12 cellular contexts compared by ENCODE assay signal in the genomic region with DNA sequence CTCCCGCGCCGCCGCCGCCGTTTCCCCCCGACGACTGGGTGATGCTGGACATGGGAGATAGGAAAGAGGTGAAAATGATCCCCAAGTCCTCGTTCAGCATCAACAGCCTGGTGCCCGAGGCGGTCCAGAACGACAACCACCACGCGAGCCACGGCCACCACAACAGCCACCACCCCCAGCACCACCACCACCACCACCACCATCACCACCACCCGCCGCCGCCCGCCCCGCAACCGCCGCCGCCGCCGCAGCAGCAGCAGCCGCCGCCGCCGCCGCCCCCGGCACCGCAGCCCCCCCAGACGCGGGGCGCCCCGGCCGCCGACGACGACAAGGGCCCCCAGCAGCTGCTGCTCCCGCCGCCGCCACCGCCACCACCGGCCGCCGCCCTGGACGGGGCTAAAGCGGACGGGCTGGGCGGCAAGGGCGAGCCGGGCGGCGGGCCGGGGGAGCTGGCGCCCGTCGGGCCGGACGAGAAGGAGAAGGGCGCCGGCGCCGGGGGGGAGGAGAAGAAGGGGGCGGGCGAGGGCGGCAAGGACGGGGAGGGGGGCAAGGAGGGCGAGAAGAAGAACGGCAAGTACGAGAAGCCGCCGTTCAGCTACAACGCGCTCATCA. TPM values are rescaled to one million over a fixed set of nuclear protein-coding genes. Genes with fewer than 3 reads are reported as not detected.
A peak's percentile ranks its signal among the peaks of the same experiment; 100 is the strongest.
DNase-seq lines count a peak whose midpoint lies in the region; ATAC-seq, FAIRE-seq and TF ChIP-seq lines count a peak whose summit lies in the region.
"Had no signal": no experiment of that assay in that cellular context is flagged by ENCODE, and none has a peak within 500 bp of the region (broad histone marks: within the 10 kb centered on the region; RNA-seq: fewer than 3 reads in every experiment).

No MANE protein-coding gene starts in this region.

- peak overlapping the region; percentile 45 for H3K4me3 Mint-ChIP-seq in activated CD8-positive, alpha-beta T cell treated with anti-CD3 and anti-CD28 coated beads, Interleukin-2, amount 10 ng/mL, durations not matched to agents 7 days and 5 days
- no peak overlapping the region for H3K4me3 Mint-ChIP-seq in activated CD8-positive, alpha-beta T cell treated with anti-CD3 and anti-CD28 coated beads for 36 hours

- TF ChIP-seq EP300 in gastroesophageal sphincter (IDR thresholded peaks at IDR 0.05), result no peak
- no peak for TF ChIP-seq EP300 in HepG2 (IDR thresholded peaks at IDR 0.05; ENCODE audit: low read depth in 2 of 2, low read length in 2 of 2)
- no peak for TF ChIP-seq EP300 in HepG2 (CRISPR knock-in tag; IDR thresholded peaks at IDR 0.05; ENCODE audit: borderline replicate concordance)

- in situ Hi-C loops in HepG2 (cut with HindIII; ENCODE audit: extremely low pct_ligation_motif_present, low pct_unique_long_range_greater_than_20kb), result no loop called here

- H3K9me3 ChIP-seq in gastroesophageal sphincter (peaks cover 0 to 11% (median 0%) of the 10 kb centered on the region in 3 donors), skeletal muscle satellite cell (replicated peaks; ENCODE audit: low read length) (peaks cover 9% of the 10 kb centered on the region), HepG2 (ENCODE audit: low read length) (peaks cover 9% of the 10 kb centered on the region)
- H3K9me3 ChIP-seq: mucosa of descending colon had no signal

- TF ChIP-seq POLR2A in gastroesophageal sphincter (IDR thresholded peaks at IDR 0.05), result no peak
- no peak for TF ChIP-seq POLR2A in HepG2 (IDR thresholded peaks at IDR 0.05; ENCODE audit: insufficient read depth in 1 of 2, low read depth in 2 of 2, low read length in 2 of 2)

- H4K20me1 ChIP-seq in HepG2 (ENCODE audit: insufficient read depth, low read length), result no peaks in the 10 kb centered on the region

- 0% methylated on average over 11 of the region's 76 CpGs; no CpG with 5 or more reads in 1 of the 2 donors for WGBS in gastroesophageal sphincter (ENCODE audit: low coverage in 1 of 2), 2 donors
- 88% methylated on average over 76 of the region's 76 CpGs for WGBS in HepG2 (ENCODE audit: low lambda C conversion rate)

- CTCF ChIA-PET in activated CD8-positive, alpha-beta T cell treated with anti-CD3 and anti-CD28 coated beads, Interleukin-2, amount 10 ng/mL, durations not matched to agents 7 days and 5 days (lab: Charles Lee), result no interaction called here
- CTCF ChIA-PET in activated CD8-positive, alpha-beta T cell treated with anti-CD3 and anti-CD28 coated beads for 36 hours (lab: Charles Lee), result interaction anchor here (1.0 kb wide), 1 partner anchor 13 kb away, joined by 3 read pairs; no protein-coding TSS in a partner anchor
- CTCF ChIA-PET in HepG2 (lab: Yijun Ruan, JAX; ENCODE audit: low intra/inter-chr PET ratio, low total read pairs), result no interaction called here

- no peak for TF ChIP-seq CTCF in activated CD8-positive, alpha-beta T cell treated with anti-CD3 and anti-CD28 coated beads for 36 hours (IDR thresholded peaks at IDR 0.05)
- no peak for TF ChIP-seq CTCF in gastroesophageal sphincter (IDR thresholded peaks at IDR 0.05)
- no peak for TF ChIP-seq CTCF in HepG2 (CRISPR knock-in tag; IDR thresholded peaks at IDR 0.05)

- H3K9me3 Mint-ChIP-seq in activated CD8-positive, alpha-beta T cell treated with anti-CD3 and anti-CD28 coated beads, Interleukin-2, amount 10 ng/mL, durations not matched to agents 7 days and 5 days (ENCODE audit: insufficient read depth), result no peaks in the 10 kb centered on the region
- peaks cover 2% of the 10 kb centered on the region for H3K9me3 Mint-ChIP-seq in activated CD8-positive, alpha-beta T cell treated with anti-CD3 and anti-CD28 coated beads for 36 hours

- peak overlapping the region; percentile 16 to 50 for H3K4me3 ChIP-seq in gastroesophageal sphincter
- H3K4me3 ChIP-seq in skeletal muscle satellite cell (ENCODE audit: low read length), result peak overlapping the region; percentile 38
- no peak overlapping the region for H3K4me3 ChIP-seq in HepG2 (replicated peaks in 1 of 3; ENCODE audit: insufficient read depth in 1 of 3, low read depth in 2 of 3, low read length in 3 of 3)
- H3K4me3 ChIP-seq: mucosa of descending colon had no signal

- H3K9ac ChIP-seq in skeletal muscle satellite cell (ENCODE audit: low read depth, low read length) (no peak overlapping the region), HepG2 (ENCODE audit: insufficient read depth, low read depth, low read length) (no peak overlapping the region)

- H3K4me1 Mint-ChIP-seq in activated CD8-positive, alpha-beta T cell treated with anti-CD3 and anti-CD28 coated beads, Interleukin-2, amount 10 ng/mL, durations not matched to agents 7 days and 5 days (ENCODE audit: low read depth), result peaks cover 3% of the 10 kb centered on the region
- H3K4me1 Mint-ChIP-seq in activated CD8-positive, alpha-beta T cell treated with anti-CD3 and anti-CD28 coated beads for 36 hours (ENCODE audit: low read depth), result peaks cover 7% of the 10 kb centered on the region

- FAIRE-seq in HepG2 (lab: Jason Lieb, UNC), result no peak
- FAIRE-seq: endometrium had no signal

- H3K27me3 ChIP-seq in gastroesophageal sphincter (peaks cover 99% of the 10 kb centered on the region), skeletal muscle satellite cell (ENCODE audit: control insufficient read depth, insufficient read depth, low read length) (peaks cover 83% of the 10 kb centered on the region), HepG2 (ENCODE audit: control insufficient read depth in 1 of 2, insufficient read depth in 2 of 2, low read length in 2 of 2) (peaks cover 0 to 13% of the 10 kb centered on the region in 2 experiments; a peak in 1 of 5 replicates)

- H3K4me1 ChIP-seq in gastroesophageal sphincter (peaks cover 0 to 30% (median 7%) of the 10 kb centered on the region in 3 donors), skeletal muscle satellite cell (ENCODE audit: control insufficient read depth, insufficient read depth, low read length) (peaks cover 8% of the 10 kb centered on the region), HepG2 (ENCODE audit: insufficient read depth, low read length) (no peaks in the 10 kb centered on the region)

- H3K27me3 Mint-ChIP-seq in activated CD8-positive, alpha-beta T cell treated with anti-CD3 and anti-CD28 coated beads, Interleukin-2, amount 10 ng/mL, durations not matched to agents 7 days and 5 days (ENCODE audit: low read depth), result peaks cover 47% of the 10 kb centered on the region
- H3K27me3 Mint-ChIP-seq in activated CD8-positive, alpha-beta T cell treated with anti-CD3 and anti-CD28 coated beads for 36 hours, result peaks cover 48% of the 10 kb centered on the region

- peak overlapping the region; percentile 61 for H3K27ac Mint-ChIP-seq in activated CD8-positive, alpha-beta T cell treated with anti-CD3 and anti-CD28 coated beads, Interleukin-2, amount 10 ng/mL, durations not matched to agents 7 days and 5 days
- H3K27ac Mint-ChIP-seq in activated CD8-positive, alpha-beta T cell treated with anti-CD3 and anti-CD28 coated beads for 36 hours, result no peak overlapping the region

- H3K79me2 ChIP-seq in HepG2 (ENCODE audit: insufficient read depth, low read length), result no peaks in the 10 kb centered on the region

- H3K36me3 ChIP-seq in gastroesophageal sphincter, result no peaks in the 10 kb centered on the region
- no peaks in the 10 kb centered on the region for H3K36me3 ChIP-seq in skeletal muscle satellite cell (ENCODE audit: insufficient read depth, low read length)
- H3K36me3 ChIP-seq in HepG2 (replicated peaks in 1 of 2; ENCODE audit: control insufficient read depth in 1 of 2, insufficient read depth in 2 of 2, low read length in 2 of 2), result no peaks in the 10 kb centered on the region

- no peak for TF ChIP-seq RAD21 in HepG2 (CRISPR knock-in tag; IDR thresholded peaks at IDR 0.05)

- BruUV-seq in HepG2 (replicated peaks; lab: Mats Ljungman, UMichigan), result no TSS peak

- H2AFZ ChIP-seq in HepG2 (ENCODE audit: low read length), result no peak overlapping the region

- H3K4me2 ChIP-seq in skeletal muscle satellite cell (ENCODE audit: low read length) (peak overlapping the region; percentile 60), HepG2 (ENCODE audit: low read depth, low read length) (no peak overlapping the region)

- H3K36me3 Mint-ChIP-seq in activated CD8-positive, alpha-beta T cell treated with anti-CD3 and anti-CD28 coated beads, Interleukin-2, amount 10 ng/mL, durations not matched to agents 7 days and 5 days (ENCODE audit: low read depth), result peaks cover 18% of the 10 kb centered on the region
- peaks cover 12% of the 10 kb centered on the region for H3K36me3 Mint-ChIP-seq in activated CD8-positive, alpha-beta T cell treated with anti-CD3 and anti-CD28 coated beads for 36 hours (ENCODE audit: low read depth)

- intact Hi-C loops in activated CD8-positive, alpha-beta T cell treated with anti-CD3 and anti-CD28 coated beads for 36 hours (cut with micrococcal nuclease), result no loop called here
- intact Hi-C loops in HepG2 (cut with micrococcal nuclease; ENCODE audit: unreplicated experiment), result no loop called here

- POLR2A ChIA-PET in activated CD8-positive, alpha-beta T cell treated with anti-CD3 and anti-CD28 coated beads, Interleukin-2, amount 10 ng/mL, durations not matched to agents 7 days and 5 days (lab: Charles Lee), result no interaction called here
- POLR2A ChIA-PET in activated CD8-positive, alpha-beta T cell treated with anti-CD3 and anti-CD28 coated beads for 36 hours (lab: Charles Lee), result no interaction called here
- POLR2A ChIA-PET in HepG2 (lab: Yijun Ruan, JAX), result no interaction called here

- no peak for ATAC-seq in activated CD8-positive, alpha-beta T cell treated with anti-CD3 and anti-CD28 coated beads, Interleukin-2, amount 10 ng/mL, durations not matched to agents 7 days and 5 days
- no peak for ATAC-seq in activated CD8-positive, alpha-beta T cell treated with anti-CD3 and anti-CD28 coated beads for 36 hours
- ATAC-seq in gastroesophageal sphincter (no peak), HG02970 (IDR thresholded peaks at IDR 0.05; ENCODE audit: low FRiP score, unreplicated experiment) (no peak), HepG2 (no peak)

- no peak for DNase-seq in activated CD8-positive, alpha-beta T cell treated with anti-CD3 and anti-CD28 coated beads, Interleukin-2, amount 10 ng/mL, durations not matched to agents 7 days and 5 days
- DNase-seq in activated CD8-positive, alpha-beta T cell treated with anti-CD3 and anti-CD28 coated beads for 36 hours, result no peak
- DNase-seq in NCI-H774 (lab: John Stamatoyannopoulos, UW), result peak; percentile 47
- DNase-seq in NCI-H146 treated with DMSO at 0.1 percent for 48 hours (lab: John Stamatoyannopoulos, UW; ENCODE audit: unreplicated experiment), result no peak
- DNase-seq in HepG2 (ENCODE audit: low spot score), result no peak
- DNase-seq: mucosa of descending colon had no signal

- H3K27ac ChIP-seq in gastroesophageal sphincter (peak overlapping the region in 3 of 4 donors; percentile 38 to 78 (median 43)), HepG2 (ENCODE audit: extremely low read length, insufficient read depth, low read length) (no peak overlapping the region)
- H3K27ac ChIP-seq: HL-60 had no signal

RNA-seq across cellular contexts. Expression of gene FOXG1, which starts 0.8 kb away (rescaled TPM):
- total RNA-seq in activated CD8-positive, alpha-beta T cell treated with anti-CD3 and anti-CD28 coated beads, Interleukin-2, amount 10 ng/mL, durations not matched to agents 7 days and 5 days, result not detected
- not detected for total RNA-seq in activated CD8-positive, alpha-beta T cell treated with anti-CD3 and anti-CD28 coated beads for 36 hours
- total RNA-seq in gastroesophageal sphincter, result 1 to 10 TPM in 1 of 4 donors, under 1 TPM in 2, not detected in 1; 0.16 to 1.8 (median 0.89) TPM
- total RNA-seq in skeletal muscle satellite cell (2012; rRNA removed), result under 0.01 and 0.22 TPM in 2 replicates
- not detected in 2 replicates for total RNA-seq in HepG2 (2016; rRNA removed; fragmentation: Illumina TruSeq; extraction: Trizol)
- total RNA-seq in HepG2 (2016; cell fraction: cytosol; rRNA removed; fragmentation: Illumina TruSeq; extraction: Trizol; ENCODE audit: low read depth), result not detected in 2 replicates
- total RNA-seq in HepG2 (2016; cell fraction: insoluble cytoplasmic fraction; rRNA removed; fragmentation: Illumina TruSeq; extraction: Trizol), result not detected in 2 replicates
- total RNA-seq in HepG2 (2016; cell fraction: membrane; rRNA removed; fragmentation: Illumina TruSeq; extraction: Trizol), result not detected in 2 replicates
- not detected in 2 replicates for total RNA-seq in HepG2 (2016; cell fraction: nucleus; rRNA removed; fragmentation: Illumina TruSeq; extraction: Trizol)
- not detected in 2 replicates for polyA plus RNA-seq in HepG2 (2011; rRNA removed)
- not detected in 2 replicates for polyA plus RNA-seq in HepG2 (2011; cell fraction: cytosol; rRNA removed)
- not detected in 2 replicates for polyA plus RNA-seq in HepG2 (2011; cell fraction: nucleus; rRNA removed)
- polyA plus RNA-seq in HepG2 (2012), result not detected in 2 replicates
- not detected in 2 replicates for polyA plus RNA-seq in HepG2 (2016; cell fraction: cytosol; fragmentation: Illumina TruSeq; extraction: Trizol; ENCODE audit: low read depth)
- polyA plus RNA-seq in HepG2 (2016; cell fraction: insoluble cytoplasmic fraction; fragmentation: Illumina TruSeq; extraction: Trizol; ENCODE audit: low read depth), result not detected in 2 replicates
- polyA plus RNA-seq in HepG2 (2016; cell fraction: membrane; fragmentation: Illumina TruSeq; extraction: Trizol; ENCODE audit: low read depth), result not detected in 2 replicates
- polyA plus RNA-seq in HepG2 (2016; cell fraction: nucleus; fragmentation: Illumina TruSeq; extraction: Trizol; ENCODE audit: insufficient read depth, low read depth), result not detected in 2 replicates
- not detected in 2 replicates for polyA minus RNA-seq in HepG2 (2011; rRNA and poly(A)+ RNA removed; ENCODE audit: low replicate concordance)
- polyA minus RNA-seq in HepG2 (2011; cell fraction: cytosol; rRNA and poly(A)+ RNA removed), result not detected in 2 replicates
- polyA minus RNA-seq in HepG2 (2011; cell fraction: nucleus; rRNA and poly(A)+ RNA removed), result not detected in 2 replicates
- total RNA-seq: mucosa of descending colon had no signal
- polyA plus RNA-seq: BJ had no signal

Comparison
In these comparisons a context has a peak if more than half of its experiments do, and no peak if none do; other contexts are left out.
1. H3K4me3 ChIP-seq: peak in gastroesophageal sphincter (2 of 2) and skeletal muscle satellite cell (single experiment); none in HepG2 (0 of 3).